In genomic region chr17:81295678-81296381, GRCh38 we compare ENCODE assay signal across 8 cellular contexts. TPM values are rescaled to one million over a fixed set of nuclear protein-coding genes. Genes with fewer than 3 reads are reported as not detected.
DNase-seq lines count a peak whose midpoint lies in the region; TF ChIP-seq lines count a peak whose summit lies in the region.

No MANE protein-coding gene starts in this region.

- TF ChIP-seq CTCF in HEK293 (tag by site-specific recombination; IDR thresholded peaks at IDR 0.05), result peak; percentile 30; the same call in 1 of the 2 replicates

- no peaks in the 10 kb centered on the region for H3K36me3 ChIP-seq in ES-I3 (ENCODE audit: insufficient read depth, low read length)
- H3K36me3 ChIP-seq in HEK293 (ENCODE audit: control insufficient read depth in 2 of 2, insufficient read depth in 1 of 2, low read length in 2 of 2), result peaks cover 2 to 3% of the 10 kb centered on the region in 2 experiments; a peak in 2 of 3 replicates
- no peaks in the 10 kb centered on the region for H3K36me3 ChIP-seq in endocrine pancreas (ENCODE audit: control insufficient read depth, insufficient read depth, low read length)
- H3K36me3 ChIP-seq in mucosa of rectum (ENCODE audit: control insufficient read depth in 2 of 2, insufficient read depth in 2 of 2, low read length in 2 of 2), result no peaks in the 10 kb centered on the region
- H3K36me3 ChIP-seq in thymus (ENCODE audit: control insufficient read depth, insufficient read depth), result no peaks in the 10 kb centered on the region

- POLR2A ChIA-PET in HEK293 (lab: Yijun Ruan, JAX), result interaction anchor here (0.6 to 1.9 kb wide), 21 partner anchors 9 to 306 kb away, joined by 3 to 20 read pairs (median 5); partner anchors contain the start of genes ACTG1 and BAHCC1
- POLR2A ChIA-PET in activated CD4-positive, alpha-beta T cell treated with anti-CD3 and anti-CD28 coated beads, Interleukin-2, amount 10 ng/mL, durations not matched to agents 7 days and 5 days (lab: Charles Lee), result no interaction called here

- H3K9ac ChIP-seq in ES-I3 (ENCODE audit: low read depth, low read length) (peak overlapping the region; percentile 99), endocrine pancreas (ENCODE audit: control insufficient read depth, insufficient read depth, low read length) (peak overlapping the region; percentile 87), mucosa of rectum (ENCODE audit: low read depth in 1 of 2, low read length in 2 of 2) (peak overlapping the region; percentile 84 to 92)

- no peaks in the 10 kb centered on the region for H3K9me3 Mint-ChIP-seq in activated CD4-positive, alpha-beta T cell treated with anti-CD3 and anti-CD28 coated beads, Interleukin-2, amount 10 ng/mL, durations not matched to agents 7 days and 5 days

- peak overlapping the region; percentile 85 for H3K4me3 ChIP-seq in HEK293 (ENCODE audit: low read depth, low read length)
- H3K4me3 ChIP-seq in endocrine pancreas (ENCODE audit: control insufficient read depth, insufficient read depth, low read length), result peak overlapping the region; percentile 60
- H3K4me3 ChIP-seq in mucosa of rectum (ENCODE audit: low read length in 2 of 2), result peak overlapping the region; percentile 72 to 79
- H3K4me3 ChIP-seq in thymus (ENCODE audit: low read length), result peak overlapping the region; percentile 97

- peak overlapping the region; percentile 39; the same call in 1 of the 2 replicates for H3K27ac ChIP-seq in HEK293 (ENCODE audit: extremely low read depth, low read depth, low read length)
- H3K27ac ChIP-seq in mucosa of rectum (ENCODE audit: low read depth in 2 of 2, low read length in 2 of 2), result peak overlapping the region; percentile 92 to 93
- peak overlapping the region; percentile 90 for H3K27ac ChIP-seq in thymus (ENCODE audit: low read depth)

- DNase-seq in NCI-H226, result peak; percentile 36
- peak; percentile 68 for DNase-seq in activated CD4-positive, alpha-beta T cell treated with anti-CD3 and anti-CD28 coated beads, Interleukin-2, amount 10 ng/mL, durations not matched to agents 7 days and 5 days
- no peak for DNase-seq in dedifferentiated amniotic fluid mesenchymal stem cell (ENCODE audit: extremely low spot score)

- H3K27me3 ChIP-seq in endocrine pancreas (ENCODE audit: control insufficient read depth, insufficient read depth, low read length), result no peaks in the 10 kb centered on the region
- no peaks in the 10 kb centered on the region for H3K27me3 ChIP-seq in mucosa of rectum (ENCODE audit: control insufficient read depth in 2 of 2, insufficient read depth in 2 of 2, low read length in 2 of 2)
- no peaks in the 10 kb centered on the region for H3K27me3 ChIP-seq in thymus (ENCODE audit: control insufficient read depth, insufficient read depth)

- 14% methylated on average over 22 of the region's 22 CpGs for WGBS in thymus

- H3K36me3 Mint-ChIP-seq in activated CD4-positive, alpha-beta T cell treated with anti-CD3 and anti-CD28 coated beads, Interleukin-2, amount 10 ng/mL, durations not matched to agents 7 days and 5 days (ENCODE audit: low read depth), result peaks cover 6% of the 10 kb centered on the region

- H3K27ac Mint-ChIP-seq in activated CD4-positive, alpha-beta T cell treated with anti-CD3 and anti-CD28 coated beads, Interleukin-2, amount 10 ng/mL, durations not matched to agents 7 days and 5 days, result peak overlapping the region; percentile 97

- H3K27me3 Mint-ChIP-seq in activated CD4-positive, alpha-beta T cell treated with anti-CD3 and anti-CD28 coated beads, Interleukin-2, amount 10 ng/mL, durations not matched to agents 7 days and 5 days, result no peaks in the 10 kb centered on the region

- no peaks in the 10 kb centered on the region for H3K4me1 ChIP-seq in ES-I3 (ENCODE audit: insufficient read depth, low read length)
- H3K4me1 ChIP-seq in HEK293 (ENCODE audit: control insufficient read depth, insufficient read depth, low read length), result peaks cover 2% of the 10 kb centered on the region; the same call in 1 of the 2 replicates
- H3K4me1 ChIP-seq in endocrine pancreas (ENCODE audit: control insufficient read depth, insufficient read depth, low read length), result no peaks in the 10 kb centered on the region
- peaks cover 8 to 23% of the 10 kb centered on the region in 2 donors for H3K4me1 ChIP-seq in mucosa of rectum (ENCODE audit: control insufficient read depth in 2 of 2, insufficient read depth in 2 of 2, low read length in 2 of 2)
- peaks cover 5% of the 10 kb centered on the region for H3K4me1 ChIP-seq in thymus (ENCODE audit: control insufficient read depth, insufficient read depth, low read length)

- peaks cover 42% of the 10 kb centered on the region for H3K4me1 Mint-ChIP-seq in activated CD4-positive, alpha-beta T cell treated with anti-CD3 and anti-CD28 coated beads, Interleukin-2, amount 10 ng/mL, durations not matched to agents 7 days and 5 days

- CTCF ChIA-PET in HEK293 (lab: Yijun Ruan, JAX), result interaction anchor here (0.6 to 1.7 kb wide), 14 partner anchors 10 to 226 kb away, joined by 3 to 12 read pairs (median 4); no protein-coding TSS in a partner anchor
- CTCF ChIA-PET in activated CD4-positive, alpha-beta T cell treated with anti-CD3 and anti-CD28 coated beads, Interleukin-2, amount 10 ng/mL, durations not matched to agents 7 days and 5 days (lab: Charles Lee), result interaction anchor here (0.6 to 1.9 kb wide), 5 partner anchors 10 to 223 kb away, joined by 3 to 8 read pairs (median 5); no protein-coding TSS in a partner anchor

- H3K9me3 ChIP-seq in ES-I3 (ENCODE audit: control insufficient read depth, insufficient read depth, low read length) (no peaks in the 10 kb centered on the region), HEK293 (ENCODE audit: control insufficient read depth, insufficient read depth, low read depth, low read length) (no peaks in the 10 kb centered on the region), endocrine pancreas (ENCODE audit: control insufficient read depth, low read length) (no peaks in the 10 kb centered on the region), mucosa of rectum (ENCODE audit: control insufficient read depth in 2 of 2, low read length in 2 of 2) (no peaks in the 10 kb centered on the region), thymus (ENCODE audit: control insufficient read depth) (no peaks in the 10 kb centered on the region)

- H3K4me3 Mint-ChIP-seq in activated CD4-positive, alpha-beta T cell treated with anti-CD3 and anti-CD28 coated beads, Interleukin-2, amount 10 ng/mL, durations not matched to agents 7 days and 5 days, result peak overlapping the region; percentile 88

TF ChIP-seq in HEK293, 187 proteins besides CTCF, POLR2A, EP300 and RAD21 (continues in another document):
- TF ChIP-seq ZNF600 (tag by site-specific recombination; IDR thresholded peaks at IDR 0.05), result peak; percentile 48
- TF ChIP-seq ZNF473 (tag by site-specific recombination; IDR thresholded peaks at IDR 0.05), result no peak
- no peak for TF ChIP-seq ZNF341 (tag by site-specific recombination; IDR thresholded peaks at IDR 0.05; ENCODE audit: low read depth)
- 0 out of 2 replicates have a peak, but pooled peaks have one; percentile 7 for TF ChIP-seq ZBTB44 (tag by site-specific recombination; IDR thresholded peaks at IDR 0.05)
- TF ChIP-seq KLF8 (tag by site-specific recombination; IDR thresholded peaks at IDR 0.05), result no peak
- TF ChIP-seq ZNF121 (tag by site-specific recombination; IDR thresholded peaks at IDR 0.05), result peak; percentile 87
- TF ChIP-seq ZNF10 (tag by site-specific recombination; IDR thresholded peaks at IDR 0.05), result 0 out of 2 replicates have a peak, but pooled peaks have one; percentile 31
- TF ChIP-seq KLF1 (tag by site-specific recombination; IDR thresholded peaks at IDR 0.05), result 0 out of 2 replicates have a peak, but pooled peaks have one; percentile 9
- TF ChIP-seq ZNF664 (tag by site-specific recombination; IDR thresholded peaks at IDR 0.05), result no peak
- TF ChIP-seq ZBTB20 (tag by site-specific recombination; IDR thresholded peaks at IDR 0.05), result peak; percentile 56; the same call in 1 of the 2 replicates
- no peak for TF ChIP-seq ZNF132 (tag by site-specific recombination; IDR thresholded peaks at IDR 0.05; ENCODE audit: borderline replicate concordance)
- TF ChIP-seq BCL11A (tag by site-specific recombination; IDR thresholded peaks at IDR 0.05; ENCODE audit: low read depth), result no peak
- TF ChIP-seq GLI4 (tag by site-specific recombination; IDR thresholded peaks at IDR 0.05), result peak; percentile 42; the same call in 1 of the 2 replicates
- no peak for TF ChIP-seq KLF9 (tag by site-specific recombination; IDR thresholded peaks at IDR 0.05; ENCODE audit: low read depth)
- peak; percentile 75; the same call in 1 of the 2 replicates for TF ChIP-seq ZNF580 (tag by site-specific recombination; IDR thresholded peaks at IDR 0.05)
- no peak for TF ChIP-seq HOXD13 (CRISPR knock-in tag; IDR thresholded peaks at IDR 0.05; ENCODE audit: borderline replicate concordance)
- TF ChIP-seq KLF16 (tag by site-specific recombination; IDR thresholded peaks at IDR 0.05), result no peak

RNA-seq across cellular contexts. Expression of gene SLC38A10, which starts 0.7 kb away (rescaled TPM):
- 100 to 1,000 TPM in 1 of 2 experiments, 10 to 100 TPM in 1; 94.4 to 109 TPM for total RNA-seq in activated CD4-positive, alpha-beta T cell treated with anti-CD3 and anti-CD28 coated beads, Interleukin-2, amount 10 ng/mL, durations not matched to agents 7 days and 5 days
- polyA plus RNA-seq in thymus, result 63.6 TPM

RNA-seq across cellular contexts. Expression of gene NDUFAF8, which starts 56.7 kb away (rescaled TPM):
- total RNA-seq in activated CD4-positive, alpha-beta T cell treated with anti-CD3 and anti-CD28 coated beads, Interleukin-2, amount 10 ng/mL, durations not matched to agents 7 days and 5 days, result 10 to 100 TPM; 30.7 to 39.0 TPM
- 47.1 TPM for polyA plus RNA-seq in thymus

RNA-seq across cellular contexts. Expression of gene TEPSIN, which starts 57.0 kb away (rescaled TPM):
- total RNA-seq in activated CD4-positive, alpha-beta T cell treated with anti-CD3 and anti-CD28 coated beads, Interleukin-2, amount 10 ng/mL, durations not matched to agents 7 days and 5 days, result 10 to 100 TPM; 54.5 to 63.2 TPM
- 85.3 TPM for polyA plus RNA-seq in thymus

Comparison
In these comparisons a context has a peak if more than half of its experiments do, and no peak if none do; other contexts are left out.
1. H3K27ac ChIP-seq: peak in every context shown above with its lines; median percentile 92 in mucosa of rectum; 90 in thymus; 39 in HEK293.